In the genomic region with DNA sequence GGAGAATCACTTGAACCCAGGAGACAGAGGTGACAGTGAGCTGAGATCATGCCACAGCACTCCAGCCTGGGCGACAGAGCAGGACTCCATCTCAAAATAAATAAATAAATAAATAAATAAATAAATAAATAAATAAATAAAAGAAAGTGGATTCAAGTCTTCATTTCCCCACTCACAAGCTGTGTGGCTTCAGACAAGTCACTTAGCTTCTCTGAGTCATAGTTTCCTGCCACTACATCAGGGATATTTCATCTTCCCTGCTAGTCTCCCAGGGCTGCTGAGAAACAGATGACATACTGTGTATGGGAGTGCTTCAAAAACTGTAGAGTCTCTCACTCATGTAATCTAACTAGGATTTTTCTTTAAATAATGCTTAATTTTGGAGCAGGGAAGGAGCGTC, we compare ENCODE assay signal across 1 cellular context.
TF ChIP-seq lines count a peak whose summit lies in the region.

No MANE protein-coding gene starts in this region.

TF ChIP-seq in HEK293, 187 proteins besides CTCF, POLR2A, EP300 and RAD21 (continued from another document):
- peak; percentile 36; the same call in 1 of the 2 replicates for TF ChIP-seq ZBTB11 (tag by site-specific recombination; conservative IDR thresholded peaks at IDR 0.05; ENCODE audit: low read depth)
- TF ChIP-seq SALL2 (tag by site-specific recombination; IDR thresholded peaks at IDR 0.05; ENCODE audit: borderline replicate concordance) = no peak
- no peak for TF ChIP-seq WT1 (tag by site-specific recombination; IDR thresholded peaks at IDR 0.05)
- TF ChIP-seq ZNF555 (tag by site-specific recombination; conservative IDR thresholded peaks at IDR 0.05) = peak; percentile 34; the same call in 1 of the 2 replicates
- TF ChIP-seq ZXDB (tag by site-specific recombination; IDR thresholded peaks at IDR 0.05) = 0 out of 2 replicates have a peak, but pooled peaks have one; percentile 19
- no peak for TF ChIP-seq ZNF10 (tag by site-specific recombination; IDR thresholded peaks at IDR 0.05)
- TF ChIP-seq ZNF561 (tag by site-specific recombination; IDR thresholded peaks at IDR 0.05; ENCODE audit: borderline replicate concordance) = no peak
- TF ChIP-seq ZBTB8A (tag by site-specific recombination; IDR thresholded peaks at IDR 0.05) = peak; percentile 14; the same call in 1 of the 2 replicates
TF ChIP-seq in HEK293: peak in this region for 8.
